In the genomic region with DNA sequence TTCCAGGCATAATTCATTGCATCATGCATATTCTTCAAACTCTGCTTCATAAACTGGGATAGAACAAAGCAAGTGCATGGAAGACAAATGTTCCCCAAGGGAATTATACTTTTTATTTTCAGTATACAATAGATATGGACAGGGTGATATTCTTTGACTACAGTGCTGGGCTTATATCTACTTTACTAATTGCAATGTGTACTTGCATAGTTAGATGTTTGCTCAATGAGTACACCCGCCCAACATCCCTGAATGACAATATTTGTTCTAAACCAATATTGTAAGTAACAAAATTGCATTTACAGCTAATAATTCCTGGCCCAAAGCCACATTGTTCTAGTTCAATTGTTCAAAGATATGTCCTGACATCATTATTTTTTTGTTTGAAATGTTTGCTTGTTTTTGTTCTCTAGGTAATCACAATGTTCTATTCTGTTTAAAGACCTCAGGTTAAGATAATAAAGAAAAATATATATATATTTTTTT, we compare ENCODE assay signal across 19 cellular contexts.
DNase-seq lines count a peak whose midpoint lies in the region; ATAC-seq and TF ChIP-seq lines count a peak whose summit lies in the region.
"Had no signal": no experiment of that assay in that cellular context is flagged by ENCODE, and none has a peak within 500 bp of the region (broad histone marks: within the 10 kb centered on the region; RNA-seq: fewer than 3 reads in every experiment).

No MANE protein-coding gene starts in this region.

- no peaks in the 10 kb centered on the region for H3K4me1 ChIP-seq in PC-3 (ENCODE audit: insufficient read depth, low read length)
- H3K4me1 ChIP-seq: BLaER1 had no signal

- TF ChIP-seq CTCF in 22Rv1 (IDR thresholded peaks at IDR 0.05) = no peak
- no peak for TF ChIP-seq CTCF in PC-3 (conservative IDR thresholded peaks at IDR 0.05; ENCODE audit: low read depth, low read length)

- CTCF ChIA-PET in PC-3 (lab: Charles Lee) = no interaction called here

- DNase-seq in NCI-H1417 (lab: John Stamatoyannopoulos, UW) (peak in 2 of 3 experiments; percentile 3 to 60), NCI-H1417 treated with DMSO at 0.1 percent for 48 hours (lab: John Stamatoyannopoulos, UW) (no peak), NCI-H2029 (lab: John Stamatoyannopoulos, UW) (peak; percentile 24), PC-3 (peak; percentile 58), NCI-H2107 (lab: John Stamatoyannopoulos, UW) (no peak), COLO668 (lab: John Stamatoyannopoulos, UW; ENCODE audit: unreplicated experiment) (no peak)
- no peak for DNase-seq in activated T-cell treated with anti-CD3 and anti-CD28 coated beads, Interleukin-2, amount 50 U/mL, for 4 hours
- DNase-seq: 8988T; AML-193; Calu3; CD8-positive, alpha-beta memory T cell; DMS 273 treated with DMSO at 0.1 percent for 48 hours; DMS79 treated with DMSO at 0.1 percent for 48 hours; EL; H7; IMR-90 had no signal

- peak; percentile 91 for ATAC-seq in PC-3
- ATAC-seq in activated T-cell treated with anti-CD3 and anti-CD28 coated beads, Interleukin-2, amount 50 U/mL, for 4 hours = no peak
- ATAC-seq: GM23338 had no signal

- H3K9me3 Mint-ChIP-seq in activated T-cell treated with anti-CD3 and anti-CD28 coated beads, Interleukin-2, amount 50 U/mL, for 4 hours = peaks cover 18% of the 10 kb centered on the region
- H3K9me3 Mint-ChIP-seq: GM23338 had no signal

- no peaks in the 10 kb centered on the region for H4K20me1 ChIP-seq in PC-3 (ENCODE audit: low read length)
- H4K20me1 ChIP-seq: BLaER1 had no signal

- intact Hi-C loops in PC-3 (cut with micrococcal nuclease) = loop anchor here (1.0 kb wide), 2 partner anchors 30 to 174 kb away; no protein-coding TSS in a partner anchor

- POLR2A ChIA-PET in PC-3 (lab: Charles Lee; ENCODE audit: unreplicated experiment) = no interaction called here

- peak overlapping the region; percentile 89 for H3K27ac ChIP-seq in 22Rv1
- no peak overlapping the region for H3K27ac ChIP-seq in PC-3 (ENCODE audit: low read length)
- H3K27ac ChIP-seq: BLaER1 had no signal

- H3K36me3 ChIP-seq in PC-3 (ENCODE audit: low read depth, low read length) = no peaks in the 10 kb centered on the region
- H3K36me3 ChIP-seq: BLaER1 had no signal

- no peak overlapping the region for H2AFZ ChIP-seq in PC-3 (ENCODE audit: low read length)
- H2AFZ ChIP-seq: GM23338 had no signal

- H3K4me2 ChIP-seq in PC-3 (ENCODE audit: low read length) = no peak overlapping the region
- H3K4me2 ChIP-seq: BLaER1, GM23338 had no signal

- H3K4me3 Mint-ChIP-seq in activated T-cell treated with anti-CD3 and anti-CD28 coated beads, Interleukin-2, amount 50 U/mL, for 4 hours = no peak overlapping the region
- H3K4me3 Mint-ChIP-seq: CD8-positive, alpha-beta memory T cell; GM23338 had no signal

- no peaks in the 10 kb centered on the region for H3K79me2 ChIP-seq in PC-3 (ENCODE audit: low read length)

- no peaks in the 10 kb centered on the region for H3F3A ChIP-seq in PC-3 (ENCODE audit: low read length, unreplicated experiment)

- no peaks in the 10 kb centered on the region for H3K27me3 Mint-ChIP-seq in activated T-cell treated with anti-CD3 and anti-CD28 coated beads, Interleukin-2, amount 50 U/mL, for 4 hours (ENCODE audit: low read depth)
- H3K27me3 Mint-ChIP-seq: CD8-positive, alpha-beta memory T cell had no signal

- no peaks in the 10 kb centered on the region for H3K9me3 ChIP-seq in PC-3 (ENCODE audit: low read length)
- H3K9me3 ChIP-seq: BLaER1 had no signal

- H3K4me1 Mint-ChIP-seq in activated T-cell treated with anti-CD3 and anti-CD28 coated beads, Interleukin-2, amount 50 U/mL, for 4 hours (ENCODE audit: low read depth) = no peaks in the 10 kb centered on the region
- H3K4me1 Mint-ChIP-seq: CD8-positive, alpha-beta memory T cell had no signal

- no peak overlapping the region for H3K9ac ChIP-seq in PC-3 (ENCODE audit: low read length)
- H3K9ac ChIP-seq: BLaER1 had no signal

- no peak overlapping the region for H3K4me3 ChIP-seq in PC-3 (ENCODE audit: low read length)
- H3K4me3 ChIP-seq: BLaER1, GM23338 had no signal

- no peaks in the 10 kb centered on the region for H3K36me3 Mint-ChIP-seq in activated T-cell treated with anti-CD3 and anti-CD28 coated beads, Interleukin-2, amount 50 U/mL, for 4 hours (ENCODE audit: insufficient read depth)
- H3K36me3 Mint-ChIP-seq: CD8-positive, alpha-beta memory T cell had no signal

- H3K27me3 ChIP-seq in PC-3 (ENCODE audit: low read length) = no peaks in the 10 kb centered on the region
- H3K27me3 ChIP-seq: BLaER1 had no signal

- no TSS peak for BruUV-seq in PC-3 (replicated peaks; lab: Mats Ljungman, UMichigan)

- no peaks in the 10 kb centered on the region for H3K9me2 ChIP-seq in PC-3 (replicated peaks; ENCODE audit: low read length)

Comparison
In these comparisons a context has a peak if more than half of its experiments do, and no peak if none do; other contexts are left out.
1. DNase-seq: peak in NCI-H1417 (2 of 3), NCI-H2029 (single experiment) and PC-3 (single experiment); none in NCI-H1417 treated with DMSO at 0.1 percent for 48 hours (single experiment), activated T-cell treated with anti-CD3 and anti-CD28 coated beads, Interleukin-2, amount 50 U/mL, for 4 hours (single experiment), NCI-H2107 (single experiment) and COLO668 (single experiment).